2 cellular contexts compared by ENCODE assay signal in genomic region chr15:67253103-67253502, GRCh38.
TF ChIP-seq lines count a peak whose summit lies in the region.

No MANE protein-coding gene starts in this region.

TF ChIP-seq in SK-N-SH, 30 proteins besides CTCF, POLR2A, EP300 and RAD21 (continued from another document):
- TF ChIP-seq, protein P1, sequence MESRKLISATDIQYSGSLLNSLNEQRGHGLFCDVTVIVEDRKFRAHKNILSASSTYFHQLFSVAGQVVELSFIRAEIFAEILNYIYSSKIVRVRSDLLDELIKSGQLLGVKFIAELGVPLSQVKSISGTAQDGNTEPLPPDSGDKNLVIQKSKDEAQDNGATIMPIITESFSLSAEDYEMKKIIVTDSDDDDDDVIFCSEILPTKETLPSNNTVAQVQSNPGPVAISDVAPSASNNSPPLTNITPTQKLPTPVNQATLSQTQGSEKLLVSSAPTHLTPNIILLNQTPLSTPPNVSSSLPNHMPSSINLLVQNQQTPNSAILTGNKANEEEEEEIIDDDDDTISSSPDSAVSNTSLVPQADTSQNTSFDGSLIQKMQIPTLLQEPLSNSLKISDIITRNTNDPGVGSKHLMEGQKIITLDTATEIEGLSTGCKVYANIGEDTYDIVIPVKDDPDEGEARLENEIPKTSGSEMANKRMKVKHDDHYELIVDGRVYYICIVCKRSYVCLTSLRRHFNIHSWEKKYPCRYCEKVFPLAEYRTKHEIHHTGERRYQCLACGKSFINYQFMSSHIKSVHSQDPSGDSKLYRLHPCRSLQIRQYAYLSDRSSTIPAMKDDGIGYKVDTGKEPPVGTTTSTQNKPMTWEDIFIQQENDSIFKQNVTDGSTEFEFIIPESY (IDR thresholded peaks at IDR 0.05; ENCODE audit: borderline replicate concordance, low read depth) = no peak
- TF ChIP-seq TEAD4 (IDR thresholded peaks at IDR 0.05; ENCODE audit: borderline replicate concordance, insufficient read depth) (no peak), MAX (IDR thresholded peaks at IDR 0.05; ENCODE audit: low read depth) (no peak), RFX5 (IDR thresholded peaks at IDR 0.05; ENCODE audit: low read length) (no peak), FOXM1 (IDR thresholded peaks at IDR 0.05; ENCODE audit: low read depth) (no peak), MXI1 (IDR thresholded peaks at IDR 0.05; ENCODE audit: low read depth, low read length) (no peak), MEF2A (IDR thresholded peaks at IDR 0.05; ENCODE audit: borderline replicate concordance, low read depth) (no peak), GABPA (IDR thresholded peaks at IDR 0.05; ENCODE audit: low read depth) (no peak), NRF1 (IDR thresholded peaks at IDR 0.05; ENCODE audit: low read depth, low read length) (no peak), RCOR1 (IDR thresholded peaks at IDR 0.05; ENCODE audit: low read length) (no peak)
- TF ChIP-seq, protein P2, sequence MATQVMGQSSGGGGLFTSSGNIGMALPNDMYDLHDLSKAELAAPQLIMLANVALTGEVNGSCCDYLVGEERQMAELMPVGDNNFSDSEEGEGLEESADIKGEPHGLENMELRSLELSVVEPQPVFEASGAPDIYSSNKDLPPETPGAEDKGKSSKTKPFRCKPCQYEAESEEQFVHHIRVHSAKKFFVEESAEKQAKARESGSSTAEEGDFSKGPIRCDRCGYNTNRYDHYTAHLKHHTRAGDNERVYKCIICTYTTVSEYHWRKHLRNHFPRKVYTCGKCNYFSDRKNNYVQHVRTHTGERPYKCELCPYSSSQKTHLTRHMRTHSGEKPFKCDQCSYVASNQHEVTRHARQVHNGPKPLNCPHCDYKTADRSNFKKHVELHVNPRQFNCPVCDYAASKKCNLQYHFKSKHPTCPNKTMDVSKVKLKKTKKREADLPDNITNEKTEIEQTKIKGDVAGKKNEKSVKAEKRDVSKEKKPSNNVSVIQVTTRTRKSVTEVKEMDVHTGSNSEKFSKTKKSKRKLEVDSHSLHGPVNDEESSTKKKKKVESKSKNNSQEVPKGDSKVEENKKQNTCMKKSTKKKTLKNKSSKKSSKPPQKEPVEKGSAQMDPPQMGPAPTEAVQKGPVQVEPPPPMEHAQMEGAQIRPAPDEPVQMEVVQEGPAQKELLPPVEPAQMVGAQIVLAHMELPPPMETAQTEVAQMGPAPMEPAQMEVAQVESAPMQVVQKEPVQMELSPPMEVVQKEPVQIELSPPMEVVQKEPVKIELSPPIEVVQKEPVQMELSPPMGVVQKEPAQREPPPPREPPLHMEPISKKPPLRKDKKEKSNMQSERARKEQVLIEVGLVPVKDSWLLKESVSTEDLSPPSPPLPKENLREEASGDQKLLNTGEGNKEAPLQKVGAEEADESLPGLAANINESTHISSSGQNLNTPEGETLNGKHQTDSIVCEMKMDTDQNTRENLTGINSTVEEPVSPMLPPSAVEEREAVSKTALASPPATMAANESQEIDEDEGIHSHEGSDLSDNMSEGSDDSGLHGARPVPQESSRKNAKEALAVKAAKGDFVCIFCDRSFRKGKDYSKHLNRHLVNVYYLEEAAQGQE (IDR thresholded peaks at IDR 0.05; ENCODE audit: low read depth, low read length) = no peak
- TF ChIP-seq, protein P3, sequence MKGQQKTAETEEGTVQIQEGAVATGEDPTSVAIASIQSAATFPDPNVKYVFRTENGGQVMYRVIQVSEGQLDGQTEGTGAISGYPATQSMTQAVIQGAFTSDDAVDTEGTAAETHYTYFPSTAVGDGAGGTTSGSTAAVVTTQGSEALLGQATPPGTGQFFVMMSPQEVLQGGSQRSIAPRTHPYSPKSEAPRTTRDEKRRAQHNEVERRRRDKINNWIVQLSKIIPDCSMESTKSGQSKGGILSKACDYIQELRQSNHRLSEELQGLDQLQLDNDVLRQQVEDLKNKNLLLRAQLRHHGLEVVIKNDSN (IDR thresholded peaks at IDR 0.05; ENCODE audit: borderline replicate concordance, low read depth) = no peak
TF ChIP-seq in SK-N-SH: peak in this region for 0.

TF ChIP-seq in SK-N-SH treated with all-trans-retinoic acid at 6 μM for 48 hours, 23 proteins besides CTCF, POLR2A, EP300 and RAD21 (continued from another document):
- TF ChIP-seq ISL1 (CRISPR knock-in tag; IDR thresholded peaks at IDR 0.05) (no peak), TOX (CRISPR knock-in tag; IDR thresholded peaks at IDR 0.05; ENCODE audit: borderline replicate concordance) (no peak), ZNF8 (CRISPR knock-in tag; IDR thresholded peaks at IDR 0.05) (no peak), TCF4 (CRISPR knock-in tag; IDR thresholded peaks at IDR 0.05; ENCODE audit: borderline replicate concordance) (no peak), GLIS3 (CRISPR knock-in tag; IDR thresholded peaks at IDR 0.05) (no peak), ZNF70 (CRISPR knock-in tag; IDR thresholded peaks at IDR 0.05) (no peak)
